26 cellular contexts compared by ENCODE assay signal in genomic region chr9:103928452-103928851, GRCh38.
A peak's percentile ranks its signal among the peaks of the same experiment; 100 is the strongest.
DNase-seq lines count a peak whose midpoint lies in the region; ATAC-seq and TF ChIP-seq lines count a peak whose summit lies in the region.
"Had no signal": no experiment of that assay in that cellular context is flagged by ENCODE, and none has a peak within 500 bp of the region (broad histone marks: within the 10 kb centered on the region; RNA-seq: fewer than 3 reads in every experiment).

No MANE protein-coding gene starts in this region.

- H3K9me3 ChIP-seq in H9 (ENCODE audit: control insufficient read depth, low read depth, low read length) (no peaks in the 10 kb centered on the region), RWPE2 (ENCODE audit: severe bottlenecking) (no peaks in the 10 kb centered on the region)
- H3K9me3 ChIP-seq: BLaER1 treated with 17β-estradiol and CSF1 and Interleukin-3, amounts not matched to agents 10 nM and 100 nM; Caco-2 had no signal

- H3K4me2 ChIP-seq in H9 (ENCODE audit: insufficient read depth, insufficient read length, low read length) = no peak overlapping the region
- H3K4me2 ChIP-seq: BLaER1 treated with 17β-estradiol and CSF1 and Interleukin-3, amounts not matched to agents 10 nM and 100 nM had no signal

- H3K56ac ChIP-seq in H9 (ENCODE audit: insufficient read length, low read depth, low read length) = no peak overlapping the region

- no peaks in the 10 kb centered on the region for H3K9me3 Mint-ChIP-seq in H9
- H3K9me3 Mint-ChIP-seq: CD8-positive, alpha-beta T cell had no signal

- no peak overlapping the region for H3K27ac ChIP-seq in C4-2B
- no peak overlapping the region for H3K27ac ChIP-seq in H9 (ENCODE audit: insufficient read length, low read depth, low read length)
- H3K27ac ChIP-seq in RWPE2 (ENCODE audit: poor library complexity, severe bottlenecking) = no peak overlapping the region
- H3K27ac ChIP-seq: BLaER1 treated with 17β-estradiol and CSF1 and Interleukin-3, amounts not matched to agents 10 nM and 100 nM; SJCRH30 had no signal

- H2AK5ac ChIP-seq in H9 (ENCODE audit: insufficient read length, low read length) = no peak overlapping the region

- H3T11ph ChIP-seq in H9 (ENCODE audit: low read length) = no peak overlapping the region

- H3K79me2 ChIP-seq in H9 (ENCODE audit: insufficient read depth, low read length) = no peaks in the 10 kb centered on the region

- H4K5ac ChIP-seq in H9 (ENCODE audit: insufficient read length, low read depth, low read length) = no peak overlapping the region

- no peak for ATAC-seq in RWPE2 (ENCODE audit: low read depth)
- ATAC-seq: CD8-positive, alpha-beta T cell; K562; PC-3; Right ventricle myocardium inferior had no signal

- TF ChIP-seq CTCF in C4-2B (conservative IDR thresholded peaks at IDR 0.05) = peak; percentile 17
- 0 out of 3 replicates have a peak, but pooled peaks have one; percentile 11 for TF ChIP-seq CTCF in H9 (conservative IDR thresholded peaks at IDR 0.05)
- peak; percentile 27 for TF ChIP-seq CTCF in RWPE2 (IDR thresholded peaks at IDR 0.05; ENCODE audit: poor library complexity, severe bottlenecking)

- H3K4me3 ChIP-seq in RWPE2 (ENCODE audit: severe bottlenecking) = no peak overlapping the region
- H3K4me3 ChIP-seq: BLaER1 treated with 17β-estradiol and CSF1 and Interleukin-3, amounts not matched to agents 10 nM and 100 nM; K562; SJCRH30 had no signal

- H2BK12ac ChIP-seq in H9 (ENCODE audit: insufficient read length, low read depth, low read length) = no peak overlapping the region

- no peak overlapping the region for H2BK15ac ChIP-seq in H9 (ENCODE audit: low read depth, low read length)

- H3K36me3 Mint-ChIP-seq in H9 (ENCODE audit: insufficient read depth in 1 of 3, low read depth in 3 of 3) = no peaks in the 10 kb centered on the region
- H3K36me3 Mint-ChIP-seq: CD8-positive, alpha-beta T cell had no signal

- DNase-seq in H9 (no peak), RWPE2 (ENCODE audit: low spot score) (no peak), globus pallidus (ENCODE audit: low spot score) (peak; percentile 5), NCI-H2029 (lab: John Stamatoyannopoulos, UW) (no peak), NCI-H524 (lab: John Stamatoyannopoulos, UW) (no peak), NCI-H1694 treated with DMSO at 0.1 percent for 48 hours (lab: John Stamatoyannopoulos, UW) (no peak), NCI-H2196 (lab: John Stamatoyannopoulos, UW; ENCODE audit: unreplicated experiment) (no peak)
- DNase-seq: Caco-2; CD8-positive, alpha-beta T cell; GF-D8; MM.1S; NCI-H1048; NCI-H1417; NCI-H1694; NCI-H2081 treated with DMSO at 0.1 percent for 48 hours; NCI-H2171; NCI-H345; NCI-H524 treated with DMSO at 0.1 percent for 48 hours; NCI-H774; NK-92 treated with Interleukin-12 subunit alpha and Interleukin-12 subunit beta, amount 100 ng/mL, for 24 hours; PC-3; SJCRH30 had no signal

- no peaks in the 10 kb centered on the region for H4K20me1 ChIP-seq in H9 (ENCODE audit: control insufficient read depth, insufficient read depth, insufficient read length)
- H4K20me1 ChIP-seq: BLaER1 treated with 17β-estradiol and CSF1 and Interleukin-3, amounts not matched to agents 10 nM and 100 nM had no signal

- no peak overlapping the region for H3K9ac ChIP-seq in H9 (ENCODE audit: extremely low read depth, insufficient read length, low read length)
- H3K9ac ChIP-seq: BLaER1 treated with 17β-estradiol and CSF1 and Interleukin-3, amounts not matched to agents 10 nM and 100 nM had no signal

- no peak overlapping the region for H2BK20ac ChIP-seq in H9 (ENCODE audit: low read depth, low read length, poor library complexity, severe bottlenecking)

- H3K27me3 ChIP-seq in H9 (ENCODE audit: insufficient read depth, low read length) (no peaks in the 10 kb centered on the region), RWPE2 (ENCODE audit: insufficient read depth, poor library complexity, severe bottlenecking) (peaks cover 13% of the 10 kb centered on the region)
- H3K27me3 ChIP-seq: BLaER1 treated with 17β-estradiol and CSF1 and Interleukin-3, amounts not matched to agents 10 nM and 100 nM; SJCRH30 had no signal

- no peaks in the 10 kb centered on the region for H3K4me1 ChIP-seq in H9 (ENCODE audit: insufficient read depth, low read length)
- H3K4me1 ChIP-seq in RWPE2 (ENCODE audit: insufficient read depth, poor library complexity, severe bottlenecking) = no peaks in the 10 kb centered on the region
- H3K4me1 ChIP-seq: Caco-2, SJCRH30 had no signal

- H2BK5ac ChIP-seq in H9 (ENCODE audit: insufficient read length, low read length) = no peak overlapping the region

- H2AFZ ChIP-seq in H9 (ENCODE audit: low read length) = no peak overlapping the region

- no peak overlapping the region for H3K4ac ChIP-seq in H9 (ENCODE audit: low read depth, low read length)

- H3K27me3 Mint-ChIP-seq in H9 (ENCODE audit: low read depth) = no peaks in the 10 kb centered on the region; the same call in 1 of the 2 replicates

- H3K23ac ChIP-seq in H9 (ENCODE audit: insufficient read length, low read depth, low read length) = no peak overlapping the region

- H3K4me3 Mint-ChIP-seq in H9 = no peak overlapping the region
- H3K4me3 Mint-ChIP-seq: CD8-positive, alpha-beta T cell had no signal

- H3K4me1 Mint-ChIP-seq in H9 = no peaks in the 10 kb centered on the region

- no peaks in the 10 kb centered on the region for H3K79me1 ChIP-seq in H9 (ENCODE audit: insufficient read depth, low read depth, low read length, poor library complexity, severe bottlenecking)

- H3K36me3 ChIP-seq in RWPE2 (ENCODE audit: low read depth) = no peaks in the 10 kb centered on the region
- H3K36me3 ChIP-seq: BLaER1 treated with 17β-estradiol and CSF1 and Interleukin-3, amounts not matched to agents 10 nM and 100 nM; SJCRH30 had no signal

- WGBS in H9 (ENCODE audit: extremely low coverage, insufficient read length, low lambda C conversion rate) = no CpG with 5 or more reads among the region's 3 CpGs

- no peak overlapping the region for H3K14ac ChIP-seq in H9 (ENCODE audit: insufficient read depth, low read length)

- H4K91ac ChIP-seq in H9 (ENCODE audit: insufficient read length, low read depth, low read length) = no peak overlapping the region

- H3K18ac ChIP-seq in H9 (ENCODE audit: insufficient read length, low read depth, low read length) = no peak overlapping the region

- no peak overlapping the region for H2BK120ac ChIP-seq in H9 (ENCODE audit: low read depth, low read length, poor library complexity, severe bottlenecking)

- no peak overlapping the region for H3K27ac Mint-ChIP-seq in H9
- H3K27ac Mint-ChIP-seq: CD8-positive, alpha-beta T cell had no signal

- H3K23me2 ChIP-seq in H9 (ENCODE audit: insufficient read length, low read depth, low read length, poor library complexity, severe bottlenecking) = no peaks in the 10 kb centered on the region

- H4K8ac ChIP-seq in H9 (replicated peaks; ENCODE audit: insufficient read length, low read depth, low read length) = no peak overlapping the region
